ENCODE assay signal across 12 cellular contexts in genomic region chr17:60076811-60077210, GRCh38. TPM values are rescaled to one million over a fixed set of nuclear protein-coding genes. Genes with fewer than 3 reads are reported as not detected.
DNase-seq lines count a peak whose midpoint lies in the region; ATAC-seq, FAIRE-seq and TF ChIP-seq lines count a peak whose summit lies in the region.
"Had no signal": no experiment of that assay in that cellular context is flagged by ENCODE, and none has a peak within 500 bp of the region (broad histone marks: within the 10 kb centered on the region; RNA-seq: fewer than 3 reads in every experiment).

No MANE protein-coding gene starts in this region.

- H3K27me3 ChIP-seq in endodermal cell (ENCODE audit: control insufficient read depth, insufficient read depth, low read length, poor library complexity, severe bottlenecking), result no peaks in the 10 kb centered on the region

- no peak for DNase-seq in activated CD4-positive, alpha-beta T cell treated with anti-CD3 and anti-CD28 coated beads for 36 hours
- no peak for DNase-seq in activated CD4-positive, alpha-beta T cell treated with anti-CD3 and anti-CD28 coated beads for 1 hour
- no peak for DNase-seq in T-cell
- DNase-seq in endodermal cell, result no peak
- DNase-seq in osteocyte (ENCODE audit: extremely low spot score, unreplicated experiment), result no peak
- no peak for DNase-seq in D721Med (ENCODE audit: insufficient read length, low spot score)
- no peak for DNase-seq in NCI-H1694 (lab: John Stamatoyannopoulos, UW)
- DNase-seq: HCEC 1CT, NCI-H446, trophoblast cell had no signal

- H3K27ac Mint-ChIP-seq in activated CD4-positive, alpha-beta T cell treated with anti-CD3 and anti-CD28 coated beads for 36 hours, result no peak overlapping the region
- H3K27ac Mint-ChIP-seq in T-cell, result peak overlapping the region; percentile 18 to 88
- no peak overlapping the region for H3K27ac Mint-ChIP-seq in endodermal cell
- H3K27ac Mint-ChIP-seq in osteocyte (ENCODE audit: unreplicated experiment), result peak overlapping the region; percentile 36

- POLR2A ChIA-PET in activated CD4-positive, alpha-beta T cell treated with anti-CD3 and anti-CD28 coated beads for 36 hours (lab: Charles Lee), result no interaction called here
- POLR2A ChIA-PET in T-cell (lab: Charles Lee), result no interaction called here

- H3K27ac ChIP-seq in endodermal cell (ENCODE audit: low read depth, low read length), result no peak overlapping the region

- CTCF ChIA-PET in activated CD4-positive, alpha-beta T cell treated with anti-CD3 and anti-CD28 coated beads for 36 hours (lab: Charles Lee), result interaction anchor here (0.9 to 1.3 kb wide), 3 partner anchors 14 to 323 kb away, joined by 3 to 6 read pairs (median 4); no protein-coding TSS in a partner anchor
- CTCF ChIA-PET in T-cell (lab: Charles Lee), result no interaction called here

- intact Hi-C loops in activated CD4-positive, alpha-beta T cell treated with anti-CD3 and anti-CD28 coated beads for 36 hours (cut with DNase I, micrococcal nuclease), result no loop called here

- WGBS in endodermal cell (ENCODE audit: insufficient coverage in 1 of 2, insufficient read length in 1 of 2), 2 experiments, result 93% methylated on average over 1 of the region's 1 CpG; no CpG with 5 or more reads in 1 of the 2 experiments

- no peak for ATAC-seq in activated CD4-positive, alpha-beta T cell treated with anti-CD3 and anti-CD28 coated beads for 36 hours
- ATAC-seq in T-cell (replicated peaks in 1 of 4) (no peak), HG02884 (IDR thresholded peaks at IDR 0.05; ENCODE audit: unreplicated experiment) (no peak)

- no peaks in the 10 kb centered on the region for H3K27me3 Mint-ChIP-seq in activated CD4-positive, alpha-beta T cell treated with anti-CD3 and anti-CD28 coated beads for 36 hours
- H3K27me3 Mint-ChIP-seq in T-cell (no peaks in the 10 kb centered on the region), endodermal cell (ENCODE audit: insufficient read depth) (no peaks in the 10 kb centered on the region), osteocyte (ENCODE audit: unreplicated experiment) (no peaks in the 10 kb centered on the region)

- no peaks in the 10 kb centered on the region for H3K9me3 ChIP-seq in endodermal cell (ENCODE audit: control insufficient read depth, low read length)

- no peaks in the 10 kb centered on the region for H3K9me3 Mint-ChIP-seq in activated CD4-positive, alpha-beta T cell treated with anti-CD3 and anti-CD28 coated beads for 36 hours (ENCODE audit: low read depth)
- H3K9me3 Mint-ChIP-seq in T-cell (no peaks in the 10 kb centered on the region), endodermal cell (no peaks in the 10 kb centered on the region), osteocyte (ENCODE audit: unreplicated experiment) (no peaks in the 10 kb centered on the region)

- H3K9ac ChIP-seq in endodermal cell (ENCODE audit: extremely low read depth, low read length, poor library complexity, severe bottlenecking), result no peak overlapping the region

- no peak for TF ChIP-seq CTCF in endodermal cell (conservative IDR thresholded peaks at IDR 0.05)
- TF ChIP-seq CTCF in osteocyte (IDR thresholded peaks at IDR 0.05), result no peak
- TF ChIP-seq CTCF in D721Med (IDR thresholded peaks at IDR 0.05; ENCODE audit: insufficient read depth, missing control alignments), result no peak

- no peak for FAIRE-seq in D721Med (lab: Jason Lieb, UNC)
- FAIRE-seq: islet of Langerhans had no signal

- peaks cover 17% of the 10 kb centered on the region for H3K36me3 Mint-ChIP-seq in activated CD4-positive, alpha-beta T cell treated with anti-CD3 and anti-CD28 coated beads for 36 hours (ENCODE audit: low read depth)
- H3K36me3 Mint-ChIP-seq in T-cell, result peaks cover 27% of the 10 kb centered on the region
- H3K36me3 Mint-ChIP-seq in endodermal cell (ENCODE audit: low read depth), result peaks cover 29% of the 10 kb centered on the region
- H3K36me3 Mint-ChIP-seq in osteocyte (ENCODE audit: unreplicated experiment), result peaks cover 10% of the 10 kb centered on the region

- H3K4me1 ChIP-seq in endodermal cell (ENCODE audit: control insufficient read depth, insufficient read depth, low read length), result peaks cover 4% of the 10 kb centered on the region

- H3K36me3 ChIP-seq in endodermal cell (ENCODE audit: control insufficient read depth, insufficient read depth, low read length), result peaks cover 45% of the 10 kb centered on the region

- peak overlapping the region; percentile 84 for H3K4me3 Mint-ChIP-seq in activated CD4-positive, alpha-beta T cell treated with anti-CD3 and anti-CD28 coated beads for 36 hours
- H3K4me3 Mint-ChIP-seq in T-cell (peak overlapping the region; percentile 53 to 94 (median 92)), endodermal cell (no peak overlapping the region), osteocyte (ENCODE audit: unreplicated experiment) (peak overlapping the region; percentile 92)

- H3K4me1 Mint-ChIP-seq in activated CD4-positive, alpha-beta T cell treated with anti-CD3 and anti-CD28 coated beads for 36 hours, result peaks cover 19% of the 10 kb centered on the region
- H3K4me1 Mint-ChIP-seq in T-cell (peaks cover 27 to 28% (median 27%) of the 10 kb centered on the region in 3 donors), endodermal cell (peaks cover 19% of the 10 kb centered on the region), osteocyte (ENCODE audit: unreplicated experiment) (peaks cover 47% of the 10 kb centered on the region)

- H3K4me3 ChIP-seq in endodermal cell (ENCODE audit: low read length), result peak overlapping the region; percentile 89

RNA-seq across cellular contexts. Expression of gene HEATR6, which starts 1.9 kb away (rescaled TPM):
- total RNA-seq in activated CD4-positive, alpha-beta T cell treated with anti-CD3 and anti-CD28 coated beads for 36 hours, result 10 to 100 TPM; 25.4 to 26.8 TPM
- 10 to 100 TPM; 14.3 to 29.1 (median 21.9) TPM for total RNA-seq in T-cell
- total RNA-seq in endodermal cell, result 10 to 100 TPM; 25.5 to 27.6 TPM
- 27.8 TPM for polyA plus RNA-seq in endodermal cell (2013, experiment 1 of 2)
- 23.5 TPM for polyA plus RNA-seq in endodermal cell (2013, experiment 2 of 2)
- total RNA-seq in osteocyte, result 25.9 and 26.2 TPM in 2 replicates

Comparison
In these comparisons a context has a peak if more than half of its experiments do, and no peak if none do; other contexts are left out.
1. H3K27ac Mint-ChIP-seq: peak in T-cell (2 of 2) and osteocyte (single experiment); none in activated CD4-positive, alpha-beta T cell treated with anti-CD3 and anti-CD28 coated beads for 36 hours (single experiment) and endodermal cell (single experiment).